Comparison of ENCODE assay signal across 13 cellular contexts in the genomic region with DNA sequence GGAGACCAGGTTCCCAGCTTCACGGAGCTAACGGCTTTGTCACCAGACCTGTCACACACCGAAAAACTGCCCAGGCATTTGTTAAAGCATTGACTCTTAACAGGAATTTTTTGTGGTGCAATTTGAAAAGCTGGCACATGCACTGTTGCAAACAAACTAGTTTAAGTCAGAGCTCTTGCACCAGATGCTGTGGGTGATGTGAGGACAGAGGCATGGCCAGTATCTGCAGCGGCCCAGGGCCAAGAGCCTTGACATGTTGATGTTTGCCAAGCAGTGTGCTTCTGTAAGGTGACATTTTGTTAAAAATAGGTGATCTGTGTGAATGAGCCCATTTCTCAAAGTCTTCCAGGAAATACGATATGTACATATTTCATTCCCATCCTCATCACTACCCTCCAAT.
"Had no signal": no experiment of that assay in that cellular context is flagged by ENCODE, and none has a peak within 500 bp of the region (broad histone marks: within the 10 kb centered on the region; RNA-seq: fewer than 3 reads in every experiment).

No MANE protein-coding gene starts in this region.

- DNase-seq: activated CD4-positive, alpha-beta memory T cell treated with anti-CD3 and anti-CD28 coated beads, Interleukin-2, amount 10 ng/mL, durations not matched to agents 7 days and 5 days; activated CD8-positive, alpha-beta memory T cell treated with anti-CD3 and anti-CD28 coated beads, Interleukin-2, amount 50 U/mL, for 4 hours; activated naive CD4-positive, alpha-beta T cell treated with anti-CD3 and anti-CD28 coated beads for 36 hours; caudate nucleus; effector memory CD4-positive, alpha-beta T cell; pancreas; SJCRH30; SW 1271; T-helper 9 cell had no signal

- H3K4me1 ChIP-seq: neural progenitor cell, pancreas, SJCRH30 had no signal

- H3K27me3 ChIP-seq: neural progenitor cell, pancreas, SJCRH30, upper lobe of left lung had no signal

- H3K9ac ChIP-seq: neural progenitor cell had no signal

- H2AFZ ChIP-seq: neural progenitor cell had no signal

- H3K27ac ChIP-seq: epithelial cell of prostate, neural progenitor cell, pancreas, SJCRH30, upper lobe of left lung had no signal

- H3K36me3 ChIP-seq: neural progenitor cell, pancreas, SJCRH30, upper lobe of left lung had no signal

- H3K4me3 ChIP-seq: neural progenitor cell, pancreas, SJCRH30, upper lobe of left lung had no signal

- FAIRE-seq: islet of Langerhans, pancreas had no signal

- H3K4me2 ChIP-seq: neural progenitor cell had no signal

- H3K9me3 ChIP-seq: pancreas, SJCRH30, upper lobe of left lung had no signal
